12 cellular contexts compared by ENCODE assay signal in the genomic region with DNA sequence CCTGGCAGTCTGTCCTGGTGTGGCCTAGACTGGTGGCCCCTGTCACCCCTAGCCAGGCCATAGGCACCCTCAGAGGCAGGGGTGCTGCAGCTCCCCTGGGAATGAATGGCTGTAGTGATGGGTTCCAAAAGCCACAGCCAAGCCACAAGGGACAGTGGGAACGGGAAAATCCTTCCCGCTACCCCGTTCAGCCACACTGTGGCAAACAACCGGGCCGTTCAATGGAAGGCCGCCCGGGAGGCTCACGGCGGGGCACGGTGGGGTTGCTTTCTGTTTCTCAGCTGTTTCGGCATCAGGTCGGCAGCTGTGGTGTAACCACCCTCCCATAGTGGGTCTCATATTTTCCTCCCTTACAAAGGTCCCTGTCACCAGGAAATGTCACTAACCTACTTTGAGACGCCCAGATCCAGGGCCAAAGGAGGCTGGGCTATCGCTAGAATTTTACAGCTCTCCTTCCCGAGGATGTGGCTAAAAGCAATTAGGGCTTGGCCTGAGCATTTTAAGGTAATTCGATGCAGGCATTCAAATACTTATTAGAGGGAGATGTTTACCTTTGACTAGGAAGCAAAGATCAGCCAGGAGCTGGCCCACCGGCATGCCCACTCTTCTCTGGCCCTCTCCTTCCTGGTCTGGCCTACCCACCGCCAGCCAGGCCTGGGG.
DNase-seq lines count a peak whose midpoint lies in the region; ATAC-seq, FAIRE-seq and TF ChIP-seq lines count a peak whose summit lies in the region.
"Had no signal": no experiment of that assay in that cellular context is flagged by ENCODE, and none has a peak within 500 bp of the region (broad histone marks: within the 10 kb centered on the region; RNA-seq: fewer than 3 reads in every experiment).

No MANE protein-coding gene starts in this region.

- in situ Hi-C loops in gastrocnemius medialis (cut with MboI; ENCODE audit: low sequenced_read_pairs in 4 of 4) = loop anchor here in 1 of 4 donors (5.0 kb wide), 1 partner anchor 56 kb away; no protein-coding TSS in a partner anchor

- intact Hi-C loops in activated CD4-positive, alpha-beta memory T cell treated with anti-CD3 and anti-CD28 coated beads for 36 hours (cut with micrococcal nuclease) = loop anchor here (10.0 kb wide), 1 partner anchor 1833 kb away; a partner anchor contains a TSS
- intact Hi-C loops in colonic mucosa (cut with DNase I) = loop anchor here (10.0 kb wide), 1 partner anchor 127 kb away; no protein-coding TSS in a partner anchor
- intact Hi-C loops in gastrocnemius medialis (cut with DNase I; ENCODE audit: low total_unique reads) = loop anchor here (10.0 kb wide), 1 partner anchor 267 kb away; no protein-coding TSS in a partner anchor
- intact Hi-C loops in kidney (cut with DNase I) = no loop called here

- H3K36me3 ChIP-seq in colonic mucosa = no peaks in the 10 kb centered on the region
- H3K36me3 ChIP-seq in gastrocnemius medialis = no peaks in the 10 kb centered on the region
- no peaks in the 10 kb centered on the region for H3K36me3 ChIP-seq in kidney (ENCODE audit: control insufficient read depth in 1 of 2, insufficient read depth in 2 of 2, low read length in 2 of 2)
- H3K36me3 ChIP-seq: brain microvascular endothelial cell had no signal

- H3K27me3 ChIP-seq in colonic mucosa = no peaks in the 10 kb centered on the region
- H3K27me3 ChIP-seq in gastrocnemius medialis = no peaks in the 10 kb centered on the region
- H3K27me3 ChIP-seq: brain microvascular endothelial cell had no signal

- no peaks in the 10 kb centered on the region for H3K4me1 ChIP-seq in colonic mucosa
- peaks cover 14 to 18% of the 10 kb centered on the region in 2 donors for H3K4me1 ChIP-seq in gastrocnemius medialis
- peaks cover 4 to 9% of the 10 kb centered on the region in 2 donors for H3K4me1 ChIP-seq in kidney (ENCODE audit: control insufficient read depth in 1 of 2, insufficient read depth in 1 of 2, low read depth in 1 of 2, low read length in 2 of 2)

- no peak for FAIRE-seq in kidney (lab: Jason Lieb, UNC)

- H3K36me3 Mint-ChIP-seq in activated CD4-positive, alpha-beta memory T cell treated with anti-CD3 and anti-CD28 coated beads for 36 hours = peaks cover 2% of the 10 kb centered on the region
- peaks cover 4% of the 10 kb centered on the region for H3K36me3 Mint-ChIP-seq in activated CD4-positive, alpha-beta memory T cell treated with anti-CD3 and anti-CD28 coated beads, Interleukin-2, amount 10 ng/mL, durations not matched to agents 7 days and 5 days (ENCODE audit: low read depth)

- peak overlapping the region in 1 of 2 donors; percentile 66 for H3K9ac ChIP-seq in colonic mucosa (ENCODE audit: low read depth in 2 of 2, low read length in 2 of 2)
- no peak overlapping the region for H3K9ac ChIP-seq in kidney (ENCODE audit: low read length in 2 of 2)

- DNase-seq in activated CD4-positive, alpha-beta memory T cell treated with anti-CD3 and anti-CD28 coated beads for 36 hours = no peak
- DNase-seq in activated CD4-positive, alpha-beta memory T cell treated with anti-CD3 and anti-CD28 coated beads, Interleukin-2, amount 10 ng/mL, durations not matched to agents 7 days and 5 days = no peak
- DNase-seq in NCI-H69 (lab: John Stamatoyannopoulos, UW) (peak; percentile 59), colonic mucosa (peak; percentile 66), gastrocnemius medialis (no peak), superior temporal gyrus (ENCODE audit: extremely low spot score) (no peak), kidney (no peak), C1 segment of cervical spinal cord (lab: John Stamatoyannopoulos, UW) (no peak)
- DNase-seq: activated CD4-positive, alpha-beta T cell treated with anti-CD3 and anti-CD28 coated beads, Interleukin-2, amount 50 U/mL, for 4 hours; brain microvascular endothelial cell; NCI-H2081 treated with DMSO at 0.1 percent for 48 hours; SIG-M5 had no signal

- CTCF ChIA-PET in activated CD4-positive, alpha-beta memory T cell treated with anti-CD3 and anti-CD28 coated beads for 36 hours (lab: Charles Lee) = interaction anchor here (2.2 to 3.6 kb wide), 2 partner anchors 59 to 64 kb away, joined by 9 to 35 read pairs; no protein-coding TSS in a partner anchor
- CTCF ChIA-PET in activated CD4-positive, alpha-beta memory T cell treated with anti-CD3 and anti-CD28 coated beads, Interleukin-2, amount 10 ng/mL, durations not matched to agents 7 days and 5 days (lab: Charles Lee) = interaction anchor here (0.7 to 2.4 kb wide), 4 partner anchors 9 to 1707 kb away, joined by 3 to 9 read pairs (median 4); no protein-coding TSS in a partner anchor

- H3K27ac Mint-ChIP-seq in activated CD4-positive, alpha-beta memory T cell treated with anti-CD3 and anti-CD28 coated beads for 36 hours = no peak overlapping the region
- no peak overlapping the region for H3K27ac Mint-ChIP-seq in activated CD4-positive, alpha-beta memory T cell treated with anti-CD3 and anti-CD28 coated beads, Interleukin-2, amount 10 ng/mL, durations not matched to agents 7 days and 5 days

- no peak overlapping the region for H3K4me3 ChIP-seq in colonic mucosa
- no peak overlapping the region for H3K4me3 ChIP-seq in gastrocnemius medialis
- H3K4me3 ChIP-seq in kidney (ENCODE audit: low read length in 2 of 2) = no peak overlapping the region

- H3K9me3 ChIP-seq in colonic mucosa (no peaks in the 10 kb centered on the region), gastrocnemius medialis (no peaks in the 10 kb centered on the region), kidney (ENCODE audit: control insufficient read depth in 1 of 2, low read length in 2 of 2) (no peaks in the 10 kb centered on the region)

- TF ChIP-seq CTCF in colonic mucosa (IDR thresholded peaks at IDR 0.05) = no peak
- TF ChIP-seq CTCF in gastrocnemius medialis (IDR thresholded peaks at IDR 0.05 in 4 of 5, conservative IDR thresholded peaks at IDR 0.05 in 1 of 5) = no peak
- TF ChIP-seq CTCF in kidney (IDR thresholded peaks at IDR 0.05; ENCODE audit: borderline replicate concordance, extremely low read depth, insufficient read depth) = no peak

- H3K9me3 Mint-ChIP-seq in activated CD4-positive, alpha-beta memory T cell treated with anti-CD3 and anti-CD28 coated beads for 36 hours = no peaks in the 10 kb centered on the region
- H3K9me3 Mint-ChIP-seq in activated CD4-positive, alpha-beta memory T cell treated with anti-CD3 and anti-CD28 coated beads, Interleukin-2, amount 10 ng/mL, durations not matched to agents 7 days and 5 days = no peaks in the 10 kb centered on the region

- peak overlapping the region; percentile 95 for H3K27ac ChIP-seq in colonic mucosa
- peak overlapping the region; percentile 63 to 70 (median 67) for H3K27ac ChIP-seq in gastrocnemius medialis
- no peak overlapping the region for H3K27ac ChIP-seq in kidney (ENCODE audit: low read depth in 2 of 2, low read length in 2 of 2)
- H3K27ac ChIP-seq: brain microvascular endothelial cell had no signal

- ATAC-seq in gastrocnemius medialis = no peak

- no peaks in the 10 kb centered on the region for H3K27me3 Mint-ChIP-seq in activated CD4-positive, alpha-beta memory T cell treated with anti-CD3 and anti-CD28 coated beads for 36 hours
- H3K27me3 Mint-ChIP-seq in activated CD4-positive, alpha-beta memory T cell treated with anti-CD3 and anti-CD28 coated beads, Interleukin-2, amount 10 ng/mL, durations not matched to agents 7 days and 5 days = peaks cover 5% of the 10 kb centered on the region

- TF ChIP-seq POLR2A in gastrocnemius medialis (IDR thresholded peaks at IDR 0.05) = no peak

- peak overlapping the region; percentile 12 for H3K4me3 Mint-ChIP-seq in activated CD4-positive, alpha-beta memory T cell treated with anti-CD3 and anti-CD28 coated beads for 36 hours
- H3K4me3 Mint-ChIP-seq in activated CD4-positive, alpha-beta memory T cell treated with anti-CD3 and anti-CD28 coated beads, Interleukin-2, amount 10 ng/mL, durations not matched to agents 7 days and 5 days = no peak overlapping the region

- peaks cover 16% of the 10 kb centered on the region for H3K4me1 Mint-ChIP-seq in activated CD4-positive, alpha-beta memory T cell treated with anti-CD3 and anti-CD28 coated beads for 36 hours (ENCODE audit: low read depth)
- H3K4me1 Mint-ChIP-seq in activated CD4-positive, alpha-beta memory T cell treated with anti-CD3 and anti-CD28 coated beads, Interleukin-2, amount 10 ng/mL, durations not matched to agents 7 days and 5 days = peaks cover 17% of the 10 kb centered on the region

- POLR2A ChIA-PET in activated CD4-positive, alpha-beta memory T cell treated with anti-CD3 and anti-CD28 coated beads for 36 hours (lab: Charles Lee) = no interaction called here
- POLR2A ChIA-PET in activated CD4-positive, alpha-beta memory T cell treated with anti-CD3 and anti-CD28 coated beads, Interleukin-2, amount 10 ng/mL, durations not matched to agents 7 days and 5 days (lab: Charles Lee) = interaction anchor here (3.9 kb wide), 1 partner anchor 60 kb away, joined by 41 read pairs; a partner anchor contains a TSS

Comparison
In these comparisons a context has a peak if more than half of its experiments do, and no peak if none do; other contexts are left out.
1. DNase-seq: peak in NCI-H69 (single experiment) and colonic mucosa (single experiment); none in activated CD4-positive, alpha-beta memory T cell treated with anti-CD3 and anti-CD28 coated beads for 36 hours (single experiment), activated CD4-positive, alpha-beta memory T cell treated with anti-CD3 and anti-CD28 coated beads, Interleukin-2, amount 10 ng/mL, durations not matched to agents 7 days and 5 days (single experiment), gastrocnemius medialis (0 of 2), superior temporal gyrus (single experiment), kidney (single experiment) and C1 segment of cervical spinal cord (0 of 14).
2. H3K27ac ChIP-seq: peak in colonic mucosa (single experiment) and gastrocnemius medialis (4 of 4); none in kidney (0 of 2).